Comparison of ENCODE assay signal across 14 cellular contexts in genomic region chr13:51618626-51619025, GRCh38. TPM values are rescaled to one million over a fixed set of nuclear protein-coding genes. Genes with fewer than 3 reads are reported as not detected.
A peak's percentile ranks its signal among the peaks of the same experiment; 100 is the strongest.
DNase-seq lines count a peak whose midpoint lies in the region; ATAC-seq and TF ChIP-seq lines count a peak whose summit lies in the region.
"Had no signal": no experiment of that assay in that cellular context is flagged by ENCODE, and none has a peak within 500 bp of the region (broad histone marks: within the 10 kb centered on the region; RNA-seq: fewer than 3 reads in every experiment).

No MANE protein-coding gene starts in this region.

- peaks cover 5% of the 10 kb centered on the region for H4K20me1 ChIP-seq in GM23338 (replicated peaks; ENCODE audit: insufficient read depth)

- ATAC-seq in GM23338 (peak; percentile 63), heart left ventricle (peak; percentile 46 to 78 (median 70))
- ATAC-seq: naive thymus-derived CD8-positive, alpha-beta T cell had no signal

- H3K4me1 ChIP-seq in GM23338 (ENCODE audit: insufficient read depth): peaks cover 65% of the 10 kb centered on the region
- H3K4me1 ChIP-seq in heart left ventricle: peaks cover 0 to 65% (median 35%) of the 10 kb centered on the region in 12 donors

- H3K4me3 ChIP-seq in GM23338: no peak overlapping the region
- H3K4me3 ChIP-seq in heart left ventricle: no peak overlapping the region

- no peak overlapping the region for H3K4me2 ChIP-seq in GM23338

- H3K9me3 Mint-ChIP-seq in GM23338: no peaks in the 10 kb centered on the region
- H3K9me3 Mint-ChIP-seq: activated T-cell treated with anti-CD3 and anti-CD28 coated beads, Interleukin-2, amount 50 U/mL, for 24 hours; naive thymus-derived CD8-positive, alpha-beta T cell had no signal

- DNase-seq in GM23338 (ENCODE audit: low spot score) (no peak), heart left ventricle (no peak), putamen (ENCODE audit: low spot score) (peak; percentile 88), GOT3 (lab: John Stamatoyannopoulos, UW) (no peak), NCI-H510A (lab: John Stamatoyannopoulos, UW) (no peak), NCI-H128 (lab: John Stamatoyannopoulos, UW; ENCODE audit: unreplicated experiment) (no peak)
- no peak for DNase-seq in activated naive CD4-positive, alpha-beta T cell treated with Interleukin-2 at 50 U/mL for 16 hours
- DNase-seq: activated CD4-positive, alpha-beta T cell treated with anti-CD3 and anti-CD28 coated beads for 1 hour; activated T-cell treated with anti-CD3 and anti-CD28 coated beads, Interleukin-2, amount 50 U/mL, for 24 hours; H7; MV-4-11; naive thymus-derived CD8-positive, alpha-beta T cell; NCI-H82 had no signal

- 45 to 61% (median 52%) methylated on average over 1 of the region's 1 CpG for WGBS in heart left ventricle, 4 donors

- no peak overlapping the region for H3K4me3 Mint-ChIP-seq in GM23338
- H3K4me3 Mint-ChIP-seq: activated T-cell treated with anti-CD3 and anti-CD28 coated beads, Interleukin-2, amount 50 U/mL, for 24 hours; naive thymus-derived CD8-positive, alpha-beta T cell had no signal

- TF ChIP-seq CTCF in GM23338 (conservative IDR thresholded peaks at IDR 0.05; ENCODE audit: low read depth in 2 of 2) (no peak), heart left ventricle (IDR thresholded peaks at IDR 0.05) (no peak)

- intact Hi-C loops in heart left ventricle (cut with DNase I): loop anchor here in 2 of 10 donors (10.0 kb wide), 1 partner anchor 106 kb away; no protein-coding TSS in a partner anchor

- H2AFZ ChIP-seq in GM23338: no peak overlapping the region

- H3K79me2 ChIP-seq in GM23338 (replicated peaks; ENCODE audit: insufficient read depth): peaks cover 97% of the 10 kb centered on the region

- H3K27ac ChIP-seq in GM23338 (ENCODE audit: low read depth) (0 out of 2 replicates have a peak overlapping the region, but pooled peaks have one; percentile 26), angular gyrus (ENCODE audit: low read depth, low read length) (peak overlapping the region; percentile 76), heart left ventricle (peak overlapping the region in 7 of 12 donors; percentile 7 to 62 (median 50))

- peaks cover 69% of the 10 kb centered on the region for H3K4me1 Mint-ChIP-seq in GM23338

- no peaks in the 10 kb centered on the region for H3K27me3 ChIP-seq in GM23338 (ENCODE audit: insufficient read depth)
- H3K27me3 ChIP-seq in heart left ventricle: no peaks in the 10 kb centered on the region

- peaks cover 1% of the 10 kb centered on the region for H3K27me3 Mint-ChIP-seq in GM23338 (ENCODE audit: insufficient read depth, low read depth, poor library complexity)
- H3K27me3 Mint-ChIP-seq: activated T-cell treated with anti-CD3 and anti-CD28 coated beads, Interleukin-2, amount 50 U/mL, for 24 hours; naive thymus-derived CD8-positive, alpha-beta T cell had no signal

- H3K9me2 ChIP-seq in GM23338 (ENCODE audit: insufficient read depth): no peaks in the 10 kb centered on the region

- H3K36me3 Mint-ChIP-seq in GM23338 (ENCODE audit: low read depth): no peaks in the 10 kb centered on the region

- H3F3A ChIP-seq in GM23338 (replicated peaks; ENCODE audit: low read depth): no peaks in the 10 kb centered on the region

- H3K36me3 ChIP-seq in GM23338 (ENCODE audit: insufficient read depth): no peaks in the 10 kb centered on the region
- no peaks in the 10 kb centered on the region for H3K36me3 ChIP-seq in heart left ventricle

- TF ChIP-seq POLR2A in heart left ventricle (IDR thresholded peaks at IDR 0.05): no peak

- no peaks in the 10 kb centered on the region for H3K9me3 ChIP-seq in heart left ventricle

- H3K27ac Mint-ChIP-seq in GM23338: no peak overlapping the region
- H3K27ac Mint-ChIP-seq: naive thymus-derived CD8-positive, alpha-beta T cell had no signal

TF ChIP-seq in GM23338, 12 proteins besides CTCF, POLR2A, EP300 and RAD21 (continues in another document):
- TF ChIP-seq EZH2 (IDR thresholded peaks at IDR 0.05; ENCODE audit: low read depth, unreplicated experiment) (no peak), NANOG (IDR thresholded peaks at IDR 0.05; ENCODE audit: borderline replicate concordance) (no peak), POLR2AphosphoS5 (IDR thresholded peaks at IDR 0.05; ENCODE audit: low read depth) (no peak), CREB1 (CRISPR knock-in tag; IDR thresholded peaks at IDR 0.05; ENCODE audit: low read depth) (no peak), ZNF114 (CRISPR knock-in tag; IDR thresholded peaks at IDR 0.05) (no peak), ETS1 (IDR thresholded peaks at IDR 0.05) (no peak), JUNB (IDR thresholded peaks at IDR 0.05; ENCODE audit: unreplicated experiment) (no peak), STAT1 (IDR thresholded peaks at IDR 0.05; ENCODE audit: unreplicated experiment) (no peak), EZH2phosphoT487 (IDR thresholded peaks at IDR 0.05; ENCODE audit: unreplicated experiment) (no peak), REST (IDR thresholded peaks at IDR 0.05; ENCODE audit: unreplicated experiment) (no peak), ZNF331 (CRISPR knock-in tag; IDR thresholded peaks at IDR 0.05; ENCODE audit: low read depth) (no peak)

RNA-seq across cellular contexts. Expression of gene WDFY2, which starts 34.4 kb away (rescaled TPM):
- 24.0 and 31.3 TPM in 2 replicates for total RNA-seq in GM23338 (2014; rRNA removed; shearing (Covaris generic))
- 11.4 and 12.2 TPM in 2 replicates for polyA plus RNA-seq in GM23338 (2016; fragmentation: Nextera tagmentation; extraction: Ambion mirVana)
- total RNA-seq in heart left ventricle: 10 to 100 TPM in 1 of 9 donors, 1 to 10 TPM in 8; 3.9 to 12.6 (median 7.4) TPM
- polyA plus RNA-seq in heart left ventricle: 1 to 10 TPM; 2.0 to 4.9 TPM

Comparison
In these comparisons a context has a peak if more than half of its experiments do, and no peak if none do; other contexts are left out.
1. H3K27ac ChIP-seq: peak in every context shown above with its lines; median percentile 76 in angular gyrus; 50 in heart left ventricle; 26 in GM23338.